In the genomic region with DNA sequence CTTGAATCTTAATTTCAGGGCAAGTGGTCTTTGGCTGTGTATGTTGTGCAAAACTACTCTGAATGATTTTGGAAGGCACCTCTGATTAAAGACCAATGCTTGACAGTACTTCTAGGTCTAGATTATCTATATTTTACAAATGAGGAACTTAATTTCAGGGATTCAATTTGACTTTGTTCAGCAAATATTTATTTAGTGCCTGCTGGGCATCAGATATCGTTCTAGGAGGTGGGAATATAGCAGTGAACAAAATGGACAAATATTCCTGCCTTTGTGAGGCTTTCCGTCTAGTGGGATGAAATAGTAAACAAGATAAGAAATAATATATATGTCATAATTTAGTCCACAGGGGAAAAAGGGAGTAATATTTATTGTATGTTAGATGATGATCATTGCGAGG, we compare ENCODE assay signal across 19 cellular contexts. TPM values are rescaled to one million over a fixed set of nuclear protein-coding genes. Genes with fewer than 3 reads are reported as not detected.
DNase-seq lines count a peak whose midpoint lies in the region; ATAC-seq and TF ChIP-seq lines count a peak whose summit lies in the region.
"Had no signal": no experiment of that assay in that cellular context is flagged by ENCODE, and none has a peak within 500 bp of the region (broad histone marks: within the 10 kb centered on the region; RNA-seq: fewer than 3 reads in every experiment).

No MANE protein-coding gene starts in this region.

- H3K36me3 ChIP-seq in GM23338 (ENCODE audit: insufficient read depth), result peaks cover 6% of the 10 kb centered on the region; the same call in 1 of the 2 replicates
- H3K36me3 ChIP-seq in smooth muscle cell (ENCODE audit: low read depth), result no peaks in the 10 kb centered on the region
- H3K36me3 ChIP-seq in lower lobe of right lung, result no peaks in the 10 kb centered on the region

- H3K9me3 ChIP-seq in smooth muscle cell (replicated peaks; ENCODE audit: low read depth) (no peaks in the 10 kb centered on the region), lower lobe of right lung (no peaks in the 10 kb centered on the region)
- H3K9me3 ChIP-seq: BE2C, Caco-2 had no signal

- H3K36me3 Mint-ChIP-seq in GM23338 (ENCODE audit: low read depth) (peaks cover 16% of the 10 kb centered on the region; the same call in 2 of the 3 replicates), brain (peaks cover 34% of the 10 kb centered on the region)

- 85% methylated on average over 3 of the region's 3 CpGs for whole genome bisulfite sequencing in smooth muscle cell (ENCODE audit: low lambda C conversion rate)

- H2AFZ ChIP-seq in GM23338, result no peak overlapping the region
- H2AFZ ChIP-seq in smooth muscle cell (ENCODE audit: low read depth), result no peak overlapping the region

- H4K20me1 ChIP-seq in GM23338 (replicated peaks; ENCODE audit: insufficient read depth) (peaks cover 62% of the 10 kb centered on the region), smooth muscle cell (ENCODE audit: low read depth) (peaks cover 89% of the 10 kb centered on the region)

- H3K79me2 ChIP-seq in GM23338 (replicated peaks; ENCODE audit: insufficient read depth), result peaks cover 95% of the 10 kb centered on the region
- H3K79me2 ChIP-seq in smooth muscle cell (ENCODE audit: low read depth), result peaks cover 92% of the 10 kb centered on the region

- H3K4me3 ChIP-seq in GM23338 (no peak overlapping the region), smooth muscle cell (no peak overlapping the region), lower lobe of right lung (no peak overlapping the region)

- H3K27me3 ChIP-seq in GM23338 (ENCODE audit: insufficient read depth), result no peaks in the 10 kb centered on the region
- no peaks in the 10 kb centered on the region for H3K27me3 ChIP-seq in smooth muscle cell (ENCODE audit: low read depth)
- H3K27me3 ChIP-seq in lower lobe of right lung (ENCODE audit: low read depth), result no peaks in the 10 kb centered on the region
- H3K27me3 ChIP-seq: BE2C had no signal

- no peak for TF ChIP-seq CTCF in GM23338 (conservative IDR thresholded peaks at IDR 0.05; ENCODE audit: low read depth in 2 of 2)
- no peak for TF ChIP-seq CTCF in brain (conservative IDR thresholded peaks at IDR 0.05)
- no peak for TF ChIP-seq CTCF in smooth muscle cell (IDR thresholded peaks at IDR 0.05; ENCODE audit: borderline replicate concordance, insufficient read depth, poor library complexity, severe bottlenecking)
- no peak for TF ChIP-seq CTCF in lower lobe of right lung (IDR thresholded peaks at IDR 0.05)

- no peak overlapping the region for H3K4me2 ChIP-seq in GM23338
- H3K4me2 ChIP-seq in smooth muscle cell, result peak overlapping the region; percentile 90

- ATAC-seq in GM23338 (no peak), lower lobe of right lung (no peak)
- ATAC-seq: HCT116 had no signal

- H3K4me1 ChIP-seq in GM23338 (ENCODE audit: insufficient read depth) (peaks cover 27% of the 10 kb centered on the region), smooth muscle cell (ENCODE audit: low read depth) (peaks cover 32% of the 10 kb centered on the region), lower lobe of right lung (peaks cover 19% of the 10 kb centered on the region)
- H3K4me1 ChIP-seq: BE2C had no signal

- H3F3A ChIP-seq in GM23338 (replicated peaks; ENCODE audit: low read depth), result no peaks in the 10 kb centered on the region
- no peaks in the 10 kb centered on the region for H3F3A ChIP-seq in smooth muscle cell (ENCODE audit: low read depth)

- H3K4me1 Mint-ChIP-seq in GM23338 (peaks cover 24% of the 10 kb centered on the region), brain (peaks cover 76% of the 10 kb centered on the region)

- no peak for DNase-seq in GM23338 (ENCODE audit: low spot score)
- peak; percentile 43 for DNase-seq in NCI-H2029 treated with DMSO at 0.1 percent for 48 hours (lab: John Stamatoyannopoulos, UW)
- no peak for DNase-seq in smooth muscle cell (lab: John Stamatoyannopoulos, UW; ENCODE audit: unreplicated experiment)
- DNase-seq in SIG-M5 treated with dmso at 0.1 percent for 504 hours (lab: John Stamatoyannopoulos, UW; ENCODE audit: unreplicated experiment), result no peak
- no peak for DNase-seq in NCI-H1694 (lab: John Stamatoyannopoulos, UW)
- DNase-seq in lower lobe of right lung, result no peak
- DNase-seq: BE2C; Caco-2; CD4-positive, alpha-beta T cell; DMS153; GOT3; NCI-H1105; NCI-H187; NCI-H2171; NCI-H774; RPMI8226; SHP77 treated with DMSO at 0.1 percent for 48 hours had no signal

- H3K9me3 Mint-ChIP-seq in GM23338 (no peaks in the 10 kb centered on the region), brain (no peaks in the 10 kb centered on the region)
- H3K9me3 Mint-ChIP-seq: CD4-positive, alpha-beta T cell had no signal

- H3K9ac ChIP-seq in smooth muscle cell (ENCODE audit: low read depth), result no peak overlapping the region

- H3K27ac ChIP-seq in GM23338 (ENCODE audit: low read depth), result peak overlapping the region; percentile 53; the same call in 1 of the 2 replicates
- no peak overlapping the region for H3K27ac ChIP-seq in smooth muscle cell (ENCODE audit: low read depth)
- H3K27ac ChIP-seq in lower lobe of right lung, result no peak overlapping the region

- intact Hi-C loops in lower lobe of right lung (cut with DNase I), result no loop called here

- H3K4me3 Mint-ChIP-seq in GM23338, result no peak overlapping the region
- peak overlapping the region in 3 of 5 experiments; percentile 1 to 13 (median 1) for H3K4me3 Mint-ChIP-seq in brain
- H3K4me3 Mint-ChIP-seq: CD4-positive, alpha-beta T cell had no signal

- H3K9me2 ChIP-seq in GM23338 (ENCODE audit: insufficient read depth), result no peaks in the 10 kb centered on the region

- H3K27ac Mint-ChIP-seq in GM23338 (0 out of 2 replicates have a peak overlapping the region, but pooled peaks have one; percentile 17), brain (peak overlapping the region in 1 of 5 experiments; percentile 6)
- H3K27ac Mint-ChIP-seq: CD4-positive, alpha-beta T cell had no signal

- H3K27me3 Mint-ChIP-seq in GM23338 (ENCODE audit: insufficient read depth, low read depth, poor library complexity) (no peaks in the 10 kb centered on the region), brain (no peaks in the 10 kb centered on the region)
- H3K27me3 Mint-ChIP-seq: CD4-positive, alpha-beta T cell had no signal

TF ChIP-seq in GM23338, 12 proteins besides CTCF, POLR2A, EP300 and RAD21 (continues in another document):
- TF ChIP-seq ZNF331 (CRISPR knock-in tag; IDR thresholded peaks at IDR 0.05; ENCODE audit: low read depth) (no peak), CREB1 (CRISPR knock-in tag; IDR thresholded peaks at IDR 0.05; ENCODE audit: low read depth) (no peak)

RNA-seq across cellular contexts. Expression of gene ZNF326, which starts 4.7 kb away (rescaled TPM):
- total RNA-seq in GM23338 (2014; rRNA removed; shearing (Covaris generic)), result 21.9 and 28.6 TPM in 2 replicates
- polyA plus RNA-seq in GM23338 (2016; fragmentation: Nextera tagmentation; extraction: Ambion mirVana) (31.1 and 35.1 TPM in 2 replicates), brain (ENCODE audit: insufficient read depth, low read depth, low replicate concordance) (14.9 TPM), smooth muscle cell (7.7 and 11.9 TPM in 2 replicates)
- total RNA-seq in smooth muscle cell (11.3 and 12.8 TPM in 2 replicates), lower lobe of right lung (16.1 TPM)
